18 cellular contexts compared by ENCODE assay signal in the genomic region with DNA sequence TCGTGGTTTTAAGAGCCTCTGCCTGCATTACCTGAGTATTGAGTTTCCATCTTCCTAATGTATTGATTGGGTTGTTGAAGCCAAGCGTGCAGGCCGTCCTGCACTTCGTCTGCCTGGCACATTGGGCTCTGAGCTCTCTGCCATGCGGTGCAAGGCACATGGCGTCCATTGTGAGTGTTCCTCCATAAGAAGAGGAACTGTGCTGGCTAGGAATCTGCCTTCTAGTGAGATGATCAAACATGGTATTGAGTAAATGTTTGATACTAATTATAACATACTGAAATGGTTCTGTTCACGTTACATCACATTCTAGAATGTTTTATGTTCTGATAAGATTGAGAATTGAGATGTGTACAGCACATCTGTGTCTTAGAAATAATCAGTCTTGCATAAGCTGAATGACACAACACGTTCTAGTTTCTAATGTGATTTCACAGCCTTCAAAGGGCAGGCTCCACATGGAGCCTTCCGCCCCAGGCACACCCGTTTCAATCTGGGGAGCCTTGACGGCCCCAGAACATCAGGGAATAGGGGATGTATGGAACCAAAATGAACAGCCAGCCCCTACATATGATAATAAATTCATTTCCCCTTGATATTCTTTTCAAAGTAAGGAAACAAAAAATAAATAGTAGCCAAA. TPM values are rescaled to one million over a fixed set of nuclear protein-coding genes. Genes with fewer than 3 reads are reported as not detected.
DNase-seq lines count a peak whose midpoint lies in the region; ATAC-seq, FAIRE-seq and TF ChIP-seq lines count a peak whose summit lies in the region.
"Had no signal": no experiment of that assay in that cellular context is flagged by ENCODE, and none has a peak within 500 bp of the region (broad histone marks: within the 10 kb centered on the region; RNA-seq: fewer than 3 reads in every experiment).

No MANE protein-coding gene starts in this region.

- POLR2A ChIA-PET in K562 (lab: Yijun Ruan, JAX), result interaction anchor here (0.6 to 1.6 kb wide), 4 partner anchors 8 to 354 kb away, joined by 3 to 4 read pairs (median 3); no protein-coding TSS in a partner anchor
- POLR2A ChIA-PET in CD8-positive, alpha-beta T cell (lab: Charles Lee), result no interaction called here

- no peaks in the 10 kb centered on the region for H3K9me3 Mint-ChIP-seq in mesothelial cell of epicardium
- no peaks in the 10 kb centered on the region for H3K9me3 Mint-ChIP-seq in CD8-positive, alpha-beta T cell
- H3K9me3 Mint-ChIP-seq: stimulated activated naive B cell treated with anti-CD40 and anti-IgM and Interleukin-4, amounts not matched to agents 10 μg/mL and 1 μg/mL and 100 μg/mL, for 72 hours had no signal

- no TSS peak for BruUV-seq in K562 (replicated peaks; lab: Mats Ljungman, UMichigan)

- peak overlapping the region in 6 of 11 experiments; percentile 15 to 52 (median 26); a peak in 7 of 22 replicates for H3K9ac ChIP-seq in BLaER1 treated with 17β-estradiol and CSF1 and Interleukin-3, amounts not matched to agents 10 nM and 100 nM
- H3K9ac ChIP-seq in K562 (ENCODE audit: insufficient read depth in 1 of 2, low read depth in 2 of 2, low read length in 2 of 2), result no peak overlapping the region
- H3K9ac ChIP-seq: KMS-11, parathyroid adenoma, SK-N-SH had no signal

- DNase-seq in MV-4-11 (lab: John Stamatoyannopoulos, UW), result peak; percentile 84
- DNase-seq in K562 (ENCODE audit: extremely low read depth in 1 of 4, low spot score in 3 of 4), result no peak
- no peak for DNase-seq in mesothelial cell of epicardium (ENCODE audit: low spot score in 2 of 2, unreplicated experiment in 2 of 2)
- DNase-seq in CD8-positive, alpha-beta T cell, result no peak
- no peak for DNase-seq in stimulated activated naive CD4-positive, alpha-beta T cell (lab: John Stamatoyannopoulos, UW)
- DNase-seq: activated CD4-positive, alpha-beta T cell treated with anti-CD3 and anti-CD28 coated beads, Interleukin-2, amount 50 U/mL, for 48 hours; colonic mucosa; kidney glomerular epithelial cell; NCI-H345; SK-N-SH; stimulated activated naive B cell treated with anti-CD40 and anti-IgM and Interleukin-4, amounts not matched to agents 10 μg/mL and 1 μg/mL and 100 μg/mL, for 72 hours; uterus had no signal

- peak overlapping the region; percentile 50 to 77 (median 62) for H3K4me2 ChIP-seq in BLaER1 treated with 17β-estradiol and CSF1 and Interleukin-3, amounts not matched to agents 10 nM and 100 nM
- no peak overlapping the region for H3K4me2 ChIP-seq in K562 (ENCODE audit: insufficient read depth, low read length)
- H3K4me2 ChIP-seq: KMS-11, SK-N-SH, smooth muscle cell had no signal

- H3K27me3 Mint-ChIP-seq in mesothelial cell of epicardium (ENCODE audit: low read depth), result no peaks in the 10 kb centered on the region
- no peaks in the 10 kb centered on the region for H3K27me3 Mint-ChIP-seq in CD8-positive, alpha-beta T cell (ENCODE audit: low read depth)
- H3K27me3 Mint-ChIP-seq: stimulated activated naive B cell treated with anti-CD40 and anti-IgM and Interleukin-4, amounts not matched to agents 10 μg/mL and 1 μg/mL and 100 μg/mL, for 72 hours had no signal

- peak overlapping the region; percentile 78 for H3K27ac Mint-ChIP-seq in mesothelial cell of epicardium
- no peak overlapping the region for H3K27ac Mint-ChIP-seq in CD8-positive, alpha-beta T cell
- H3K27ac Mint-ChIP-seq: stimulated activated naive B cell treated with anti-CD40 and anti-IgM and Interleukin-4, amounts not matched to agents 10 μg/mL and 1 μg/mL and 100 μg/mL, for 72 hours had no signal

- no peak for TF ChIP-seq RAD21 in K562 (CRISPR knock-in tag; conservative IDR thresholded peaks at IDR 0.05 in 1 of 2, IDR thresholded peaks at IDR 0.05 in 1 of 2)

- TF ChIP-seq CTCF in K562 (IDR thresholded peaks at IDR 0.05 in 2 of 3, conservative IDR thresholded peaks at IDR 0.05 in 1 of 3; ENCODE audit: insufficient read depth in 2 of 3, low read depth in 1 of 3, low read length in 3 of 3), result no peak
- TF ChIP-seq CTCF in mesothelial cell of epicardium (IDR thresholded peaks at IDR 0.05; ENCODE audit: unreplicated experiment), result no peak
- TF ChIP-seq CTCF in CD8-positive, alpha-beta T cell (IDR thresholded peaks at IDR 0.05), result no peak

- no peak for TF ChIP-seq EP300 in K562 (IDR thresholded peaks at IDR 0.05; ENCODE audit: low read length)

- H3K36me3 ChIP-seq in BLaER1 treated with 17β-estradiol and CSF1 and Interleukin-3, amounts not matched to agents 10 nM and 100 nM, result peaks cover 46 to 86% (median 66%) of the 10 kb centered on the region in 11 experiments
- peaks cover 90% of the 10 kb centered on the region for H3K36me3 ChIP-seq in K562 (ENCODE audit: control insufficient read depth, insufficient read depth, low read length)
- H3K36me3 ChIP-seq in CD8-positive, alpha-beta T cell (ENCODE audit: insufficient read depth, low read length), result peaks cover 32% of the 10 kb centered on the region
- H3K36me3 ChIP-seq: colonic mucosa, uterus had no signal

- H3K27me3 ChIP-seq in BLaER1 treated with 17β-estradiol and CSF1 and Interleukin-3, amounts not matched to agents 10 nM and 100 nM, result no peaks in the 10 kb centered on the region
- H3K27me3 ChIP-seq in K562 (ENCODE audit: control insufficient read depth in 2 of 2, insufficient read depth in 2 of 2, low read length in 2 of 2), result no peaks in the 10 kb centered on the region
- no peaks in the 10 kb centered on the region for H3K27me3 ChIP-seq in CD8-positive, alpha-beta T cell (ENCODE audit: insufficient read depth, low read length)
- H3K27me3 ChIP-seq: colonic mucosa, uterus had no signal

- no peak overlapping the region for H3K4me3 ChIP-seq in BLaER1 treated with 17β-estradiol and CSF1 and Interleukin-3, amounts not matched to agents 10 nM and 100 nM
- H3K4me3 ChIP-seq in K562, result no peak overlapping the region
- H3K4me3 ChIP-seq in CD8-positive, alpha-beta T cell (ENCODE audit: low read depth, low read length), result no peak overlapping the region
- H3K4me3 ChIP-seq: colonic mucosa, smooth muscle cell, uterus had no signal

- intact Hi-C loops in K562 (cut with micrococcal nuclease), result no loop called here
- intact Hi-C loops in CD8-positive, alpha-beta T cell (cut with DNase I, micrococcal nuclease), result no loop called here

- ATAC-seq in K562, result no peak
- ATAC-seq in GM18873 (IDR thresholded peaks at IDR 0.05; ENCODE audit: low FRiP score, unreplicated experiment), result no peak
- no peak for ATAC-seq in CD8-positive, alpha-beta T cell
- ATAC-seq in GM19395 (IDR thresholded peaks at IDR 0.05; ENCODE audit: unreplicated experiment), result no peak
- ATAC-seq: stimulated activated naive B cell treated with anti-CD40 and anti-IgM and Interleukin-4, amounts not matched to agents 10 μg/mL and 1 μg/mL and 100 μg/mL, for 72 hours had no signal

- WGBS in K562 (ENCODE audit: insufficient coverage, low coverage, missing lambda C conversion rate), result 81% methylated on average over 11 of the region's 11 CpGs

- CTCF ChIA-PET in K562 (lab: Yijun Ruan, JAX; ENCODE audit: low intra/inter-chr PET ratio), result no interaction called here
- CTCF ChIA-PET in CD8-positive, alpha-beta T cell (lab: Charles Lee), result interaction anchor here (0.9 to 9.0 kb wide), 5 partner anchors 8 to 236 kb away, joined by 3 to 135 read pairs (median 3); no protein-coding TSS in a partner anchor

- in situ Hi-C loops in K562 (cut with MboI), result no loop called here

- H3K4me1 Mint-ChIP-seq in mesothelial cell of epicardium, result peaks cover 18% of the 10 kb centered on the region
- H3K4me1 Mint-ChIP-seq in CD8-positive, alpha-beta T cell (ENCODE audit: low read depth), result peaks cover 30% of the 10 kb centered on the region

- FAIRE-seq in K562 (lab: Jason Lieb, UNC), result no peak

- H3K36me3 Mint-ChIP-seq in mesothelial cell of epicardium, result peaks cover 8% of the 10 kb centered on the region
- H3K36me3 Mint-ChIP-seq in CD8-positive, alpha-beta T cell, result peaks cover 55% of the 10 kb centered on the region

- H3K4me3 Mint-ChIP-seq in mesothelial cell of epicardium, result no peak overlapping the region
- no peak overlapping the region for H3K4me3 Mint-ChIP-seq in CD8-positive, alpha-beta T cell
- H3K4me3 Mint-ChIP-seq: stimulated activated naive B cell treated with anti-CD40 and anti-IgM and Interleukin-4, amounts not matched to agents 10 μg/mL and 1 μg/mL and 100 μg/mL, for 72 hours had no signal

- peaks cover 94% of the 10 kb centered on the region for H3K79me2 ChIP-seq in K562 (ENCODE audit: control insufficient read depth, insufficient read depth, low read length)

- peak overlapping the region in 9 of 11 experiments; percentile 38 to 69 (median 61); a peak in 18 of 22 replicates for H3K27ac ChIP-seq in BLaER1 treated with 17β-estradiol and CSF1 and Interleukin-3, amounts not matched to agents 10 nM and 100 nM
- H3K27ac ChIP-seq in K562 (ENCODE audit: extremely low read depth, low read depth, low read length), result no peak overlapping the region
- H3K27ac ChIP-seq in CD8-positive, alpha-beta T cell (ENCODE audit: low read depth, low read length), result no peak overlapping the region
- H3K27ac ChIP-seq: colonic mucosa, KMS-11, parathyroid adenoma, uterus had no signal

- peaks cover 0 to 11% (median 0%) of the 10 kb centered on the region in 11 experiments; a peak in 4 of 22 replicates for H3K9me3 ChIP-seq in BLaER1 treated with 17β-estradiol and CSF1 and Interleukin-3, amounts not matched to agents 10 nM and 100 nM (replicated peaks in 1 of 11)
- H3K9me3 ChIP-seq in K562 (replicated peaks; ENCODE audit: control insufficient read depth, insufficient read depth, low read depth, low read length), result no peaks in the 10 kb centered on the region
- H3K9me3 ChIP-seq in CD8-positive, alpha-beta T cell (ENCODE audit: low read length), result no peaks in the 10 kb centered on the region
- H3K9me3 ChIP-seq: colonic mucosa, SK-N-SH, uterus had no signal

- no peak for TF ChIP-seq POLR2A in K562 (conservative IDR thresholded peaks at IDR 0.05)

- peaks cover 4% of the 10 kb centered on the region for H3K9me1 ChIP-seq in K562 (ENCODE audit: control insufficient read depth, insufficient read depth, low read length)

- no peak overlapping the region for H2AFZ ChIP-seq in K562 (ENCODE audit: low read depth, low read length)
- H2AFZ ChIP-seq: parathyroid adenoma had no signal

- peaks cover 72 to 100% (median 99%) of the 10 kb centered on the region in 11 experiments for H4K20me1 ChIP-seq in BLaER1 treated with 17β-estradiol and CSF1 and Interleukin-3, amounts not matched to agents 10 nM and 100 nM
- peaks cover 24% of the 10 kb centered on the region for H4K20me1 ChIP-seq in K562 (replicated peaks; ENCODE audit: control insufficient read depth, insufficient read depth, low read length)

- peaks cover 58 to 72% (median 66%) of the 10 kb centered on the region in 10 experiments for H3K4me1 ChIP-seq in BLaER1 treated with 17β-estradiol and CSF1 and Interleukin-3, amounts not matched to agents 10 nM and 100 nM
- peaks cover 1 to 5% of the 10 kb centered on the region in 2 experiments; a peak in 3 of 5 replicates for H3K4me1 ChIP-seq in K562 (replicated peaks in 1 of 2; ENCODE audit: control insufficient read depth in 2 of 2, insufficient read depth in 2 of 2, low read length in 2 of 2)
- H3K4me1 ChIP-seq in CD8-positive, alpha-beta T cell (ENCODE audit: insufficient read depth, low read length), result peaks cover 7% of the 10 kb centered on the region

RNA-seq across cellular contexts. Expression of gene USP10, which starts 42.9 kb away (rescaled TPM):
- total RNA-seq in K562 (2011; cell fraction: chromatin; rRNA removed; ENCODE audit: low replicate concordance), result 154 and 338 TPM in 2 replicates
- total RNA-seq in K562 (2011; cell fraction: nucleolus; rRNA removed), result 84.7 and 99.0 TPM in 2 replicates
- 165 and 228 TPM in 2 replicates for total RNA-seq in K562 (2011; cell fraction: nucleoplasm; rRNA removed)
- total RNA-seq in K562 (2014; rRNA removed) (78.1 and 96.9 TPM in 2 replicates), K562 (2014; rRNA removed; fragmentation: Illumina TruSeq; extraction: Trizol) (116 and 129 TPM in 2 replicates), K562 (2015; rRNA removed; fragmentation: Illumina TruSeq; extraction: Trizol) (113 and 121 TPM in 2 replicates), K562 (2021) (166 and 171 TPM in 2 replicates), mesothelial cell of epicardium (118 to 128 TPM (median 124 TPM) in 3 replicates)
- polyA plus RNA-seq in K562 (2011; rRNA removed) (130 and 174 TPM in 2 replicates), K562 (2014; fragmentation: Illumina TruSeq; extraction: Trizol) (161 and 197 TPM in 2 replicates), K562 (2014; fragmentation: Nextera tagmentation; extraction: Ambion mirVana) (10 to 100 TPM; 61.7 to 61.9 TPM), K562 (2014; rRNA removed) (87.2 and 93.2 TPM in 2 replicates)
- 147 and 220 TPM in 2 replicates for polyA plus RNA-seq in K562 (2011; cell fraction: cytosol; rRNA removed)
- 170 and 240 TPM in 2 replicates for polyA plus RNA-seq in K562 (2011; cell fraction: nucleus; rRNA removed)
- polyA plus RNA-seq in K562 (2012), result 98.9 and 130 TPM in 2 replicates
- 228 and 275 TPM in 2 replicates for polyA minus RNA-seq in K562 (2011; rRNA and poly(A)+ RNA removed)
- 118 and 134 TPM in 2 replicates for polyA minus RNA-seq in K562 (2011; cell fraction: cytosol; rRNA and poly(A)+ RNA removed)
- 62.6 and 87.9 TPM in 2 replicates for polyA minus RNA-seq in K562 (2011; cell fraction: nucleus; rRNA and poly(A)+ RNA removed)
- total RNA-seq in CD8-positive, alpha-beta T cell, result 100 to 1,000 TPM; 104 to 107 TPM

Comparison
In these comparisons a context has a peak if more than half of its experiments do, and no peak if none do; other contexts are left out.
1. H3K27ac ChIP-seq: peak in BLaER1 treated with 17β-estradiol and CSF1 and Interleukin-3, amounts not matched to agents 10 nM and 100 nM (9 of 11); none in K562 (single experiment) and CD8-positive, alpha-beta T cell (single experiment).
2. H3K9ac ChIP-seq: peak in BLaER1 treated with 17β-estradiol and CSF1 and Interleukin-3, amounts not matched to agents 10 nM and 100 nM (6 of 11); none in K562 (0 of 2).